8 cellular contexts compared by ENCODE assay signal in genomic region chr12:110619534-110619953, GRCh38. TPM values are rescaled to one million over a fixed set of nuclear protein-coding genes. Genes with fewer than 3 reads are reported as not detected.
A peak's percentile ranks its signal among the peaks of the same experiment; 100 is the strongest.
DNase-seq lines count a peak whose midpoint lies in the region; ATAC-seq and TF ChIP-seq lines count a peak whose summit lies in the region.

No MANE protein-coding gene starts in this region.

- TF ChIP-seq POLR2A in gastrocnemius medialis (IDR thresholded peaks at IDR 0.05) = no peak

- in situ Hi-C loops in gastrocnemius medialis (cut with MboI; ENCODE audit: low sequenced_read_pairs in 4 of 4) = loop anchor here in 3 of 4 donors (10.0 kb wide), 2 partner anchors 75 to 265 kb away; no protein-coding TSS in a partner anchor

- H3K4me1 Mint-ChIP-seq in activated T-helper 17 cell treated with anti-CD3 and anti-CD28 coated beads, Interleukin-2, amount 50 U/mL, for 72 hours = no peaks in the 10 kb centered on the region
- peaks cover 8% of the 10 kb centered on the region; the same call in 1 of the 3 replicates for H3K4me1 Mint-ChIP-seq in GM23338

- no peaks in the 10 kb centered on the region for H3K9me3 ChIP-seq in gastrocnemius medialis

- H3K9me3 Mint-ChIP-seq in activated T-helper 17 cell treated with anti-CD3 and anti-CD28 coated beads, Interleukin-2, amount 50 U/mL, for 72 hours = no peaks in the 10 kb centered on the region
- no peaks in the 10 kb centered on the region for H3K9me3 Mint-ChIP-seq in GM23338

- no peak for TF ChIP-seq CTCF in gastrocnemius medialis (IDR thresholded peaks at IDR 0.05 in 4 of 5, conservative IDR thresholded peaks at IDR 0.05 in 1 of 5)
- peak in 1 of 2 experiments; percentile 12; a peak in 1 of 4 replicates for TF ChIP-seq CTCF in GM23338 (conservative IDR thresholded peaks at IDR 0.05; ENCODE audit: low read depth in 2 of 2)

- H3F3A ChIP-seq in GM23338 (replicated peaks; ENCODE audit: low read depth) = no peaks in the 10 kb centered on the region

- H3K4me3 Mint-ChIP-seq in activated T-helper 17 cell treated with anti-CD3 and anti-CD28 coated beads, Interleukin-2, amount 50 U/mL, for 72 hours = peak overlapping the region; percentile 41
- H3K4me3 Mint-ChIP-seq in GM23338 = no peak overlapping the region

- ATAC-seq in HG03139 (IDR thresholded peaks at IDR 0.05; ENCODE audit: unreplicated experiment) (peak; percentile 45), gastrocnemius medialis (no peak), GM23338 (no peak; the same call in 2 of the 3 replicates)
- peak; percentile 93 for ATAC-seq in activated T-helper 17 cell treated with anti-CD3 and anti-CD28 coated beads, Interleukin-2, amount 50 U/mL, for 72 hours (replicated peaks)

- H3K27ac Mint-ChIP-seq in activated T-helper 17 cell treated with anti-CD3 and anti-CD28 coated beads, Interleukin-2, amount 50 U/mL, for 72 hours = peak overlapping the region; percentile 52
- no peak overlapping the region for H3K27ac Mint-ChIP-seq in GM23338

- H3K36me3 ChIP-seq in gastrocnemius medialis (no peaks in the 10 kb centered on the region), GM23338 (ENCODE audit: insufficient read depth) (no peaks in the 10 kb centered on the region)

- H3K27me3 Mint-ChIP-seq in activated T-helper 17 cell treated with anti-CD3 and anti-CD28 coated beads, Interleukin-2, amount 50 U/mL, for 72 hours = no peaks in the 10 kb centered on the region
- no peaks in the 10 kb centered on the region for H3K27me3 Mint-ChIP-seq in GM23338 (ENCODE audit: insufficient read depth, low read depth, poor library complexity)

- DNase-seq in activated naive CD4-positive, alpha-beta T cell treated with Interleukin-2 at 50 U/mL for 16 hours = peak; percentile 41
- no peak for DNase-seq in activated naive CD4-positive, alpha-beta T cell (lab: John Stamatoyannopoulos, UW)
- DNase-seq in stromal cell of bone marrow (ENCODE audit: low read depth) (peak; percentile 21), gastrocnemius medialis (no peak), NCI-H1694 (lab: John Stamatoyannopoulos, UW) (no peak), GM23338 (ENCODE audit: low spot score) (no peak)

- no peak overlapping the region for H3K4me3 ChIP-seq in gastrocnemius medialis
- no peak overlapping the region for H3K4me3 ChIP-seq in GM23338

- peaks cover 5 to 6% of the 10 kb centered on the region in 2 donors for H3K4me1 ChIP-seq in gastrocnemius medialis
- H3K4me1 ChIP-seq in GM23338 (ENCODE audit: insufficient read depth) = peaks cover under 1% of the 10 kb centered on the region; the same call in 1 of the 2 replicates

- intact Hi-C loops in gastrocnemius medialis (cut with DNase I; ENCODE audit: low total_unique reads) = loop anchor here (10.0 kb wide), 1 partner anchor 265 kb away; no protein-coding TSS in a partner anchor

- H3K79me2 ChIP-seq in GM23338 (replicated peaks; ENCODE audit: insufficient read depth) = no peaks in the 10 kb centered on the region

- no peaks in the 10 kb centered on the region for H3K36me3 Mint-ChIP-seq in activated T-helper 17 cell treated with anti-CD3 and anti-CD28 coated beads, Interleukin-2, amount 50 U/mL, for 72 hours (ENCODE audit: low read depth)
- H3K36me3 Mint-ChIP-seq in GM23338 (ENCODE audit: low read depth) = no peaks in the 10 kb centered on the region

- H4K20me1 ChIP-seq in GM23338 (replicated peaks; ENCODE audit: insufficient read depth) = no peaks in the 10 kb centered on the region

- H3K27ac ChIP-seq in gastrocnemius medialis = no peak overlapping the region
- H3K27ac ChIP-seq in GM23338 (ENCODE audit: low read depth) = no peak overlapping the region

- H2AFZ ChIP-seq in GM23338 = no peak overlapping the region

- H3K4me2 ChIP-seq in GM23338 = no peak overlapping the region

- H3K9me2 ChIP-seq in GM23338 (ENCODE audit: insufficient read depth) = no peaks in the 10 kb centered on the region

- H3K27me3 ChIP-seq in gastrocnemius medialis (no peaks in the 10 kb centered on the region), GM23338 (ENCODE audit: insufficient read depth) (no peaks in the 10 kb centered on the region)

TF ChIP-seq in GM23338, 12 proteins besides CTCF, POLR2A, EP300 and RAD21 (continues in another document):
- no peak for TF ChIP-seq EZH2phosphoT487 (IDR thresholded peaks at IDR 0.05; ENCODE audit: unreplicated experiment)
- TF ChIP-seq STAT1 (IDR thresholded peaks at IDR 0.05; ENCODE audit: unreplicated experiment) = no peak
- no peak for TF ChIP-seq NANOG (IDR thresholded peaks at IDR 0.05; ENCODE audit: borderline replicate concordance)
- TF ChIP-seq REST (IDR thresholded peaks at IDR 0.05; ENCODE audit: unreplicated experiment) = no peak
- no peak for TF ChIP-seq JUNB (IDR thresholded peaks at IDR 0.05; ENCODE audit: unreplicated experiment)
- TF ChIP-seq POLR2AphosphoS5 (IDR thresholded peaks at IDR 0.05; ENCODE audit: low read depth) = no peak
- no peak for TF ChIP-seq ZNF331 (CRISPR knock-in tag; IDR thresholded peaks at IDR 0.05; ENCODE audit: low read depth)
- no peak for TF ChIP-seq EZH2 (IDR thresholded peaks at IDR 0.05; ENCODE audit: low read depth, unreplicated experiment)
- TF ChIP-seq ZNF114 (CRISPR knock-in tag; IDR thresholded peaks at IDR 0.05) = no peak

RNA-seq across cellular contexts. Expression of gene TCTN1, which starts 5.6 kb away (rescaled TPM):
- 1 to 10 TPM; 3.5 to 6.4 TPM for total RNA-seq in activated T-helper 17 cell treated with anti-CD3 and anti-CD28 coated beads, Interleukin-2, amount 50 U/mL, for 72 hours
- total RNA-seq in gastrocnemius medialis = 10 to 100 TPM in 3 of 4 donors, 1 to 10 TPM in 1; 4.7 to 30.8 (median 22.7) TPM
- total RNA-seq in GM23338 (2014; rRNA removed; shearing (Covaris generic)) = 12.4 and 14.8 TPM in 2 replicates
- polyA plus RNA-seq in GM23338 (2016; fragmentation: Nextera tagmentation; extraction: Ambion mirVana) = 10.5 and 10.6 TPM in 2 replicates

RNA-seq across cellular contexts. Expression of gene PPTC7, which starts 36.4 kb away (rescaled TPM):
- total RNA-seq in activated T-helper 17 cell treated with anti-CD3 and anti-CD28 coated beads, Interleukin-2, amount 50 U/mL, for 72 hours = 10 to 100 TPM; 31.4 to 36.7 TPM
- total RNA-seq in gastrocnemius medialis = 10 to 100 TPM; 27.6 to 85.8 (median 58.4) TPM
- total RNA-seq in GM23338 (2014; rRNA removed; shearing (Covaris generic)) = 17.5 and 22.3 TPM in 2 replicates
- polyA plus RNA-seq in GM23338 (2016; fragmentation: Nextera tagmentation; extraction: Ambion mirVana) = 5.2 and 7.5 TPM in 2 replicates

Comparison
In these comparisons a context has a peak if more than half of its experiments do, and no peak if none do; other contexts are left out.
1. DNase-seq: peak in activated naive CD4-positive, alpha-beta T cell treated with Interleukin-2 at 50 U/mL for 16 hours (single experiment) and stromal cell of bone marrow (single experiment); none in activated naive CD4-positive, alpha-beta T cell (0 of 4), gastrocnemius medialis (0 of 2), NCI-H1694 (single experiment) and GM23338 (single experiment).
2. ATAC-seq: peak in HG03139 (single experiment) and activated T-helper 17 cell treated with anti-CD3 and anti-CD28 coated beads, Interleukin-2, amount 50 U/mL, for 72 hours (single experiment); none in gastrocnemius medialis (0 of 2) and GM23338 (single experiment).